In genomic region chr11:79018371-79018849, GRCh38 we compare ENCODE assay signal across 11 cellular contexts.
DNase-seq lines count a peak whose midpoint lies in the region; ATAC-seq and TF ChIP-seq lines count a peak whose summit lies in the region.
"Had no signal": no experiment of that assay in that cellular context is flagged by ENCODE, and none has a peak within 500 bp of the region (broad histone marks: within the 10 kb centered on the region; RNA-seq: fewer than 3 reads in every experiment).

No MANE protein-coding gene starts in this region.

- no peaks in the 10 kb centered on the region for H3K36me3 ChIP-seq in right atrium auricular region
- no peaks in the 10 kb centered on the region for H3K36me3 ChIP-seq in aorta (ENCODE audit: control insufficient read depth in 1 of 2, insufficient read depth in 2 of 2, low read length in 1 of 2)

- H3K4me1 ChIP-seq in right atrium auricular region (no peaks in the 10 kb centered on the region), aorta (ENCODE audit: control insufficient read depth in 1 of 2, insufficient read depth in 2 of 2, low read length in 2 of 2) (no peaks in the 10 kb centered on the region)

- ATAC-seq in Right ventricle myocardium superior (ENCODE audit: poor library complexity), result peak; percentile 25
- peak; percentile 70 for ATAC-seq in aorta (ENCODE audit: low FRiP score)

- POLR2A ChIA-PET in GM10248 (lab: Yijun Ruan, JAX), result no interaction called here

- intact Hi-C loops in Right ventricle myocardium superior (cut with DNase I), result no loop called here
- intact Hi-C loops in aorta (cut with DNase I), result no loop called here

- TF ChIP-seq CTCF in right atrium auricular region (IDR thresholded peaks at IDR 0.05) (no peak), GM10248 (IDR thresholded peaks at IDR 0.05; ENCODE audit: control extremely low read depth, extremely low read depth, low read depth, missing control alignments) (no peak)

- CTCF ChIA-PET in GM10248 (lab: Yijun Ruan, JAX), result no interaction called here

- DNase-seq in Right ventricle myocardium superior (no peak), right atrium auricular region (ENCODE audit: low spot score) (no peak), amniotic stem cell (lab: John Stamatoyannopoulos, UW) (peak; percentile 49), hepatic stellate cell (ENCODE audit: low spot score) (peak; percentile 17), aorta (no peak), NCI-H748 (lab: John Stamatoyannopoulos, UW; ENCODE audit: unreplicated experiment) (no peak), NCI-H1417 treated with DMSO at 0.1 percent for 48 hours (lab: John Stamatoyannopoulos, UW) (no peak), GM10248 (ENCODE audit: extremely low spot score) (no peak)
- DNase-seq: caudate nucleus, NCI-H1048, NCI-H748 treated with DMSO at 0.1 percent for 48 hours had no signal

- 28% methylated on average over 3 of the region's 3 CpGs for WGBS in aorta, 2 donors

- H3K27me3 ChIP-seq in right atrium auricular region (no peaks in the 10 kb centered on the region), aorta (ENCODE audit: control insufficient read depth in 1 of 2, insufficient read depth in 2 of 2, low read length in 1 of 2) (no peaks in the 10 kb centered on the region)

- H3K4me3 ChIP-seq in right atrium auricular region (no peak overlapping the region), aorta (ENCODE audit: low read length in 2 of 2) (no peak overlapping the region)

- H3K27ac ChIP-seq in right atrium auricular region (no peak overlapping the region), aorta (ENCODE audit: low read depth in 1 of 2, low read length in 2 of 2) (no peak overlapping the region)

- H3K9me3 ChIP-seq in right atrium auricular region, result no peaks in the 10 kb centered on the region
- no peaks in the 10 kb centered on the region for H3K9me3 ChIP-seq in aorta (ENCODE audit: control insufficient read depth, low read length)

Comparison
In these comparisons a context has a peak if more than half of its experiments do, and no peak if none do; other contexts are left out.
1. DNase-seq: peak in amniotic stem cell (single experiment) and hepatic stellate cell (single experiment); none in Right ventricle myocardium superior (single experiment), right atrium auricular region (single experiment), aorta (0 of 2), NCI-H748 (single experiment), NCI-H1417 treated with DMSO at 0.1 percent for 48 hours (single experiment) and GM10248 (single experiment).